ENCODE assay signal across 17 cellular contexts in the genomic region with DNA sequence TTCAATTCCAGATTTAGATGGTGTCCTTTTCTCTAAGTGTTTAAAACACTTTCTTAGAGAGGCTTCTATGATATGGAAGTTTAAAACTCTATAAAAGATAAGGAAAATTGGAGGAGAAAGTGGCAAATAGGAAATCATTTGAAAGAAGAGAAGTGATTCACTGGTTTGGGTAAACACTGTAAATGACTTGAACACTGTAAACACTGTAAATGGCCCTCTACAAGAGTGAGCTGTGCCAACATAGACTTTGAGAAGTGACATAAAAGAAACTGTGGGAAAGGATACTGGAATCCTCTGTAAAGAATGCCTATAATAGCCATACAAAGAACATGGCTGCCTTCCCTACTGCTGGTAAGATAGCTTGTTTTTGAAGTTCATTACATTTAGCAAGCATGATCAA.
DNase-seq lines count a peak whose midpoint lies in the region; ATAC-seq, FAIRE-seq and TF ChIP-seq lines count a peak whose summit lies in the region.
"Had no signal": no experiment of that assay in that cellular context is flagged by ENCODE, and none has a peak within 500 bp of the region (broad histone marks: within the 10 kb centered on the region; RNA-seq: fewer than 3 reads in every experiment).

No MANE protein-coding gene starts in this region.

- TF ChIP-seq EP300 in HepG2 (IDR thresholded peaks at IDR 0.05; ENCODE audit: low read depth in 2 of 2, low read length in 2 of 2) = no peak
- no peak for TF ChIP-seq EP300 in HepG2 (CRISPR knock-in tag; IDR thresholded peaks at IDR 0.05; ENCODE audit: borderline replicate concordance)

- TF ChIP-seq POLR2A in HepG2 (IDR thresholded peaks at IDR 0.05; ENCODE audit: insufficient read depth in 1 of 2, low read depth in 2 of 2, low read length in 2 of 2) (no peak), right lobe of liver (IDR thresholded peaks at IDR 0.05) (no peak), endothelial cell of umbilical vein (IDR thresholded peaks at IDR 0.05; ENCODE audit: low read depth, low read length) (no peak), GM12892 (IDR thresholded peaks at IDR 0.05; ENCODE audit: low read depth, low read length) (no peak)

- H3K4me2 ChIP-seq in HepG2 (ENCODE audit: low read depth, low read length) = no peak overlapping the region
- no peak overlapping the region for H3K4me2 ChIP-seq in endothelial cell of umbilical vein (ENCODE audit: insufficient read depth, low read length)
- H3K4me2 ChIP-seq: BLaER1 had no signal

- H3K36me3 ChIP-seq in HepG2 (replicated peaks in 1 of 2; ENCODE audit: control insufficient read depth in 1 of 2, insufficient read depth in 2 of 2, low read length in 2 of 2) (no peaks in the 10 kb centered on the region), right lobe of liver (no peaks in the 10 kb centered on the region), endothelial cell of umbilical vein (ENCODE audit: control insufficient read depth in 2 of 2, extremely low read depth in 1 of 2, insufficient read depth in 2 of 2, low read length in 2 of 2) (no peaks in the 10 kb centered on the region), mucosa of descending colon (ENCODE audit: low read depth) (no peaks in the 10 kb centered on the region)
- H3K36me3 ChIP-seq: BLaER1 had no signal

- DNase-seq in DMS79 treated with DMSO at 0.1 percent for 48 hours (lab: John Stamatoyannopoulos, UW) (peak; percentile 43), DMS79 (lab: John Stamatoyannopoulos, UW) (no peak), HepG2 (ENCODE audit: low spot score) (peak; percentile 22), right lobe of liver (no peak), endothelial cell of umbilical vein (ENCODE audit: low read depth, low spot score) (peak; percentile 3), mucosa of descending colon (peak in 1 of 3 donors; percentile 30), GM12892 (ENCODE audit: insufficient read length) (no peak), foreskin fibroblast (no peak)
- DNase-seq: 8988T; CD4-positive, alpha-beta memory T cell; DMS 273 treated with DMSO at 0.1 percent for 48 hours; DND-41; EL; H9 had no signal

- no peak for FAIRE-seq in HepG2 (lab: Jason Lieb, UNC)
- FAIRE-seq in endothelial cell of umbilical vein (lab: Jason Lieb, UNC) = no peak
- FAIRE-seq in GM12892 (lab: Jason Lieb, UNC) = no peak
- FAIRE-seq: GM12878, H1 had no signal

- no TSS peak for BruUV-seq in HepG2 (replicated peaks; lab: Mats Ljungman, UMichigan)
- BruUV-seq in endothelial cell of umbilical vein (replicated peaks; lab: Mats Ljungman, UMichigan) = no TSS peak

- no peak for TF ChIP-seq RAD21 in HepG2 (CRISPR knock-in tag; IDR thresholded peaks at IDR 0.05)

- H3K27me3 ChIP-seq in HepG2 (ENCODE audit: control insufficient read depth in 1 of 2, insufficient read depth in 2 of 2, low read length in 2 of 2) = no peaks in the 10 kb centered on the region
- no peaks in the 10 kb centered on the region for H3K27me3 ChIP-seq in right lobe of liver
- H3K27me3 ChIP-seq in endothelial cell of umbilical vein (ENCODE audit: control insufficient read depth in 2 of 2, insufficient read depth in 2 of 2, low read length in 2 of 2) = peaks cover 0 to 2% of the 10 kb centered on the region in 2 experiments
- H3K27me3 ChIP-seq: BLaER1 had no signal

- in situ Hi-C loops in HepG2 (cut with HindIII; ENCODE audit: extremely low pct_ligation_motif_present, low pct_unique_long_range_greater_than_20kb) = no loop called here

- H3K4me3 ChIP-seq in HepG2 (replicated peaks in 1 of 3; ENCODE audit: insufficient read depth in 1 of 3, low read depth in 2 of 3, low read length in 3 of 3) = no peak overlapping the region
- no peak overlapping the region for H3K4me3 ChIP-seq in right lobe of liver
- no peak overlapping the region for H3K4me3 ChIP-seq in endothelial cell of umbilical vein (replicated peaks in 1 of 3; ENCODE audit: insufficient read depth in 1 of 3, low read depth in 1 of 3, low read length in 3 of 3)
- H3K4me3 ChIP-seq in mucosa of descending colon = no peak overlapping the region
- H3K4me3 ChIP-seq in foreskin fibroblast (ENCODE audit: low read depth in 1 of 2, low read length in 2 of 2) = no peak overlapping the region
- H3K4me3 ChIP-seq: BLaER1, GM12878 had no signal

- dilution Hi-C loops in endothelial cell of umbilical vein (cut with MboI; ENCODE audit: extremely low pct_ligation_motif_present, low sequenced_read_pairs) = no loop called here

- CTCF ChIA-PET in HepG2 (lab: Yijun Ruan, JAX; ENCODE audit: low intra/inter-chr PET ratio, low total read pairs) = no interaction called here
- CTCF ChIA-PET in endothelial cell of umbilical vein (lab: Charles Lee) = interaction anchor here (1.0 kb wide), 1 partner anchor 251 kb away, joined by 4 read pairs; no protein-coding TSS in a partner anchor

- H3K9me1 ChIP-seq in endothelial cell of umbilical vein (replicated peaks; ENCODE audit: control insufficient read depth, extremely low read depth, insufficient read depth, low read length) = no peaks in the 10 kb centered on the region

- H3K79me2 ChIP-seq in HepG2 (ENCODE audit: insufficient read depth, low read length) (no peaks in the 10 kb centered on the region), endothelial cell of umbilical vein (ENCODE audit: control insufficient read depth, insufficient read depth, low read length) (no peaks in the 10 kb centered on the region)

- H2AFZ ChIP-seq in HepG2 (ENCODE audit: low read length) (no peak overlapping the region), endothelial cell of umbilical vein (ENCODE audit: low read depth, low read length) (no peak overlapping the region)

- H3K27ac ChIP-seq in HepG2 (ENCODE audit: extremely low read length, insufficient read depth, low read length) = no peak overlapping the region
- H3K27ac ChIP-seq in right lobe of liver = no peak overlapping the region
- no peak overlapping the region for H3K27ac ChIP-seq in endothelial cell of umbilical vein (ENCODE audit: insufficient read depth, low read depth, low read length)
- H3K27ac ChIP-seq: BLaER1 had no signal

- H3K9ac ChIP-seq in HepG2 (ENCODE audit: insufficient read depth, low read depth, low read length) = no peak overlapping the region
- no peak overlapping the region for H3K9ac ChIP-seq in endothelial cell of umbilical vein (replicated peaks; ENCODE audit: extremely low read depth, insufficient read depth, low read length)
- H3K9ac ChIP-seq: BLaER1 had no signal

- ATAC-seq in HepG2 (peak; percentile 75), right lobe of liver (no peak), mucosa of descending colon (peak; percentile 98)

- intact Hi-C loops in HepG2 (cut with micrococcal nuclease; ENCODE audit: unreplicated experiment) = no loop called here
- intact Hi-C loops in right lobe of liver (cut with DNase I) = no loop called here
- intact Hi-C loops in endothelial cell of umbilical vein (cut with micrococcal nuclease) = no loop called here
- intact Hi-C loops in mucosa of descending colon (cut with DNase I, micrococcal nuclease) = no loop called here

- POLR2A ChIA-PET in HepG2 (lab: Yijun Ruan, JAX) (no interaction called here), endothelial cell of umbilical vein (lab: Charles Lee) (no interaction called here)

- peaks cover 11% of the 10 kb centered on the region for H3K4me1 ChIP-seq in HepG2 (ENCODE audit: insufficient read depth, low read length)
- no peaks in the 10 kb centered on the region for H3K4me1 ChIP-seq in right lobe of liver
- no peaks in the 10 kb centered on the region for H3K4me1 ChIP-seq in endothelial cell of umbilical vein (ENCODE audit: control insufficient read depth, extremely low read depth, insufficient read depth, low read length)
- H3K4me1 ChIP-seq in mucosa of descending colon (ENCODE audit: low read depth) = peaks cover 3% of the 10 kb centered on the region
- H3K4me1 ChIP-seq: BLaER1 had no signal

- H4K20me1 ChIP-seq in HepG2 (ENCODE audit: insufficient read depth, low read length) = no peaks in the 10 kb centered on the region
- H4K20me1 ChIP-seq in endothelial cell of umbilical vein (replicated peaks; ENCODE audit: control insufficient read depth, extremely low read depth, insufficient read depth, low read length) = no peaks in the 10 kb centered on the region
- H4K20me1 ChIP-seq: BLaER1 had no signal

- TF ChIP-seq CTCF in HepG2 (CRISPR knock-in tag; IDR thresholded peaks at IDR 0.05) = no peak
- no peak for TF ChIP-seq CTCF in right lobe of liver (IDR thresholded peaks at IDR 0.05)
- TF ChIP-seq CTCF in endothelial cell of umbilical vein (IDR thresholded peaks at IDR 0.05; ENCODE audit: extremely low read depth in 1 of 2, insufficient read depth in 1 of 2, low read depth in 1 of 2, low read length in 2 of 2) = no peak
- TF ChIP-seq CTCF in mucosa of descending colon (IDR thresholded peaks at IDR 0.05) = no peak
- no peak for TF ChIP-seq CTCF in foreskin fibroblast (IDR thresholded peaks at IDR 0.05; ENCODE audit: low read depth, low read length)

- H3K9me3 ChIP-seq in HepG2 (ENCODE audit: low read length) = no peaks in the 10 kb centered on the region
- H3K9me3 ChIP-seq in right lobe of liver = no peaks in the 10 kb centered on the region
- no peaks in the 10 kb centered on the region for H3K9me3 ChIP-seq in endothelial cell of umbilical vein (replicated peaks; ENCODE audit: control insufficient read depth, insufficient read depth, low read length)
- H3K9me3 ChIP-seq in mucosa of descending colon = no peaks in the 10 kb centered on the region

TF ChIP-seq in endothelial cell of umbilical vein, 7 proteins besides CTCF, POLR2A, EP300 and RAD21:
- TF ChIP-seq GATA2 (IDR thresholded peaks at IDR 0.05; ENCODE audit: insufficient read depth, insufficient read length, low read depth, low read length) (no peak), MYC (IDR thresholded peaks at IDR 0.05; ENCODE audit: low read depth, low read length) (no peak), FOS (IDR thresholded peaks at IDR 0.05; ENCODE audit: borderline replicate concordance, insufficient read depth, low read length) (no peak), JUN (IDR thresholded peaks at IDR 0.05; ENCODE audit: borderline replicate concordance, insufficient read depth, insufficient read length, low read depth) (no peak), EZH2 (IDR thresholded peaks at IDR 0.05; ENCODE audit: borderline replicate concordance, low read depth, low read length, severe bottlenecking) (no peak), POLR2AphosphoS5 (IDR thresholded peaks at IDR 0.05; ENCODE audit: insufficient read depth, low read depth, low read length) (no peak)
- TF ChIP-seq, protein P1, sequence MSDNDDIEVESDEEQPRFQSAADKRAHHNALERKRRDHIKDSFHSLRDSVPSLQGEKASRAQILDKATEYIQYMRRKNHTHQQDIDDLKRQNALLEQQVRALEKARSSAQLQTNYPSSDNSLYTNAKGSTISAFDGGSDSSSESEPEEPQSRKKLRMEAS (IDR thresholded peaks at IDR 0.05; ENCODE audit: insufficient read depth, insufficient read length) = no peak

Comparison
In these comparisons a context has a peak if more than half of its experiments do, and no peak if none do; other contexts are left out.
1. DNase-seq: peak in DMS79 treated with DMSO at 0.1 percent for 48 hours (single experiment), HepG2 (single experiment) and endothelial cell of umbilical vein (single experiment); none in DMS79 (single experiment), right lobe of liver (0 of 3), GM12892 (single experiment) and foreskin fibroblast (0 of 2).
2. ATAC-seq: peak in HepG2 (single experiment) and mucosa of descending colon (single experiment); none in right lobe of liver (0 of 4).